1 cellular context compared by ENCODE assay signal in the genomic region with DNA sequence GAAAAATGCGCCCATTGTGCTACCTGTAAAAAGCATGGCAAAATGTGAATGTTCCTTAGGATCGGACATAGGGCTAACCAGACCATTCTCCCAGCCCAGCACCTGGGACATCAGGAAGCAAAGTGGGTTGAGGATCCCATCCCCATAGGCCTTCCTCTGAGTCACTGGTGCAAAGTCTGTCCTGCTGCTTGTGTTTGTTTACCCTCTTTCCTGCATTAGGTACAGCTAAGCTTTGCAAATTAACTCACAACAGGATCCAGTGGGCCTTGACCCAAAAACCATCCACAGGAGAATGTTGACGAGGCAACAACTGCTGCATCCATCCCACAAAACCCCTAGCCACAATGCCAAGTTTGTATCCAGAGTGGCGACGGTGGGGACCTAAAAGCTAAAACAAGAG.
TF ChIP-seq lines count a peak whose summit lies in the region.

No MANE protein-coding gene starts in this region.

TF ChIP-seq in HepG2, 621 proteins besides CTCF, POLR2A, EP300 and RAD21 (continued from another document and continues in another):
- TF ChIP-seq MEIS1 (CRISPR knock-in tag; IDR thresholded peaks at IDR 0.05; ENCODE audit: borderline replicate concordance) (no peak), SOX5 (CRISPR knock-in tag; IDR thresholded peaks at IDR 0.05; ENCODE audit: borderline replicate concordance) (peak; percentile 26; the same call in 1 of the 2 replicates), SALL2 (CRISPR knock-in tag; IDR thresholded peaks at IDR 0.05) (no peak), ZSCAN25 (CRISPR knock-in tag; IDR thresholded peaks at IDR 0.05) (no peak), SP5 (CRISPR knock-in tag; IDR thresholded peaks at IDR 0.05; ENCODE audit: borderline replicate concordance, low read depth) (no peak), MIER3 (CRISPR knock-in tag; IDR thresholded peaks at IDR 0.05; ENCODE audit: borderline replicate concordance) (no peak), ZNF317 (CRISPR knock-in tag; IDR thresholded peaks at IDR 0.05) (no peak), ZKSCAN8 (CRISPR knock-in tag; IDR thresholded peaks at IDR 0.05; ENCODE audit: borderline replicate concordance) (no peak), PHB2 (IDR thresholded peaks at IDR 0.05; ENCODE audit: partially characterized antibody) (no peak), ZSCAN21 (CRISPR knock-in tag; IDR thresholded peaks at IDR 0.05; ENCODE audit: borderline replicate concordance) (no peak), PAF1 (CRISPR knock-in tag; IDR thresholded peaks at IDR 0.05) (no peak), LCORL (IDR thresholded peaks at IDR 0.05) (peak; percentile 73), LCORL (CRISPR knock-in tag; IDR thresholded peaks at IDR 0.05) (peak; percentile 75; the same call in 1 of the 2 replicates), ZNF44 (CRISPR knock-in tag; IDR thresholded peaks at IDR 0.05) (no peak), MLLT10 (CRISPR knock-in tag; IDR thresholded peaks at IDR 0.05) (no peak), MZF1 (CRISPR knock-in tag; IDR thresholded peaks at IDR 0.05; ENCODE audit: borderline replicate concordance) (no peak), GABPB1 (CRISPR knock-in tag; IDR thresholded peaks at IDR 0.05) (peak; percentile 34; the same call in 1 of the 2 replicates), NR3C1 (CRISPR knock-in tag; IDR thresholded peaks at IDR 0.05) (no peak), ELF3 (CRISPR knock-in tag; IDR thresholded peaks at IDR 0.05) (peak; percentile 84), ETV5 (CRISPR knock-in tag; IDR thresholded peaks at IDR 0.05; ENCODE audit: borderline replicate concordance) (peak; percentile 51; the same call in 1 of the 2 replicates), FOXJ3 (CRISPR knock-in tag; IDR thresholded peaks at IDR 0.05; ENCODE audit: borderline replicate concordance) (no peak), FOXO1 (CRISPR knock-in tag; IDR thresholded peaks at IDR 0.05) (peak; percentile 43; the same call in 1 of the 2 replicates), RNF2 (conservative IDR thresholded peaks at IDR 0.05; ENCODE audit: low read depth) (0 out of 2 replicates have a peak, but pooled peaks have one; percentile 35), NFATC3 (CRISPR knock-in tag; IDR thresholded peaks at IDR 0.05) (no peak), HNF4A (CRISPR knock-in tag; IDR thresholded peaks at IDR 0.05) (peak; percentile 45; the same call in 1 of the 2 replicates), SALL1 (CRISPR knock-in tag; IDR thresholded peaks at IDR 0.05) (0 out of 2 replicates have a peak, but pooled peaks have one; percentile 14), TEAD3 (CRISPR knock-in tag; optimal IDR thresholded peaks at IDR 0.05; ENCODE audit: borderline replicate concordance) (peak; percentile 21), THYN1 (CRISPR knock-in tag; IDR thresholded peaks at IDR 0.05; ENCODE audit: borderline replicate concordance, low read depth) (no peak), JUND (CRISPR knock-in tag; IDR thresholded peaks at IDR 0.05) (peak; percentile 70), ZNF274 (CRISPR knock-in tag; IDR thresholded peaks at IDR 0.05) (no peak), ZNF558 (CRISPR knock-in tag; IDR thresholded peaks at IDR 0.05; ENCODE audit: borderline replicate concordance) (no peak), IKZF1 (IDR thresholded peaks at IDR 0.05) (no peak), ZNF605 (CRISPR knock-in tag; IDR thresholded peaks at IDR 0.05) (no peak), PTBP1 (IDR thresholded peaks at IDR 0.05; ENCODE audit: low read depth, low read length, poor library complexity, severe bottlenecking) (no peak), ZNF543 (CRISPR knock-in tag; IDR thresholded peaks at IDR 0.05) (no peak), RORA (CRISPR knock-in tag; IDR thresholded peaks at IDR 0.05) (no peak), ZNF720 (CRISPR knock-in tag; IDR thresholded peaks at IDR 0.05) (no peak), TGIF2 (CRISPR knock-in tag; IDR thresholded peaks at IDR 0.05) (no peak), HOXA7 (CRISPR knock-in tag; IDR thresholded peaks at IDR 0.05) (no peak)
- TF ChIP-seq, protein P1, sequence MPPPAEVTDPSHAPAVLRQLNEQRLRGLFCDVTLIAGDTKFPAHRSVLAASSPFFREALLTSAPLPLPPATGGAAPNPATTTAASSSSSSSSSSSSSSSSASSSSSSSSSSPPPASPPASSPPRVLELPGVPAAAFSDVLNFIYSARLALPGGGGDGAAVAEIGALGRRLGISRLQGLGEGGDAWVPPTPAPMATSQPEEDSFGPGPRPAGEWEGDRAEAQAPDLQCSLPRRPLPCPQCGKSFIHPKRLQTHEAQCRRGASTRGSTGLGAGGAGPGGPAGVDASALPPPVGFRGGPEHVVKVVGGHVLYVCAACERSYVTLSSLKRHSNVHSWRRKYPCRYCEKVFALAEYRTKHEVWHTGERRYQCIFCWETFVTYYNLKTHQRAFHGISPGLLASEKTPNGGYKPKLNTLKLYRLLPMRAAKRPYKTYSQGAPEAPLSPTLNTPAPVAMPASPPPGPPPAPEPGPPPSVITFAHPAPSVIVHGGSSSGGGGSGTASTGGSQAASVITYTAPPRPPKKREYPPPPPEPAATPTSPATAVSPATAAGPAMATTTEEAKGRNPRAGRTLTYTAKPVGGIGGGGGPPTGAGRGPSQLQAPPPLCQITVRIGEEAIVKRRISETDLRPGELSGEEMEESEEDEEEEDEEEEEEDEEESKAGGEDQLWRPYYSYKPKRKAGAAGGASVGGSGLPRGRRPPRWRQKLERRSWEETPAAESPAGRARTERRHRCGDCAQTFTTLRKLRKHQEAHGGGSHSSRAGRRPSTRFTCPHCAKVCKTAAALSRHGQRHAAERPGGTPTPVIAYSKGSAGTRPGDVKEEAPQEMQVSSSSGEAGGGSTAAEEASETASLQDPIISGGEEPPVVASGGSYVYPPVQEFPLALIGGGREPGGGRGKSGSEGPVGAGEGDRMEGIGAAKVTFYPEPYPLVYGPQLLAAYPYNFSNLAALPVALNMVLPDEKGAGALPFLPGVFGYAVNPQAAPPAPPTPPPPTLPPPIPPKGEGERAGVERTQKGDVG (CRISPR knock-in tag; IDR thresholded peaks at IDR 0.05; ENCODE audit: borderline replicate concordance), result no peak
- TF ChIP-seq, protein P2, sequence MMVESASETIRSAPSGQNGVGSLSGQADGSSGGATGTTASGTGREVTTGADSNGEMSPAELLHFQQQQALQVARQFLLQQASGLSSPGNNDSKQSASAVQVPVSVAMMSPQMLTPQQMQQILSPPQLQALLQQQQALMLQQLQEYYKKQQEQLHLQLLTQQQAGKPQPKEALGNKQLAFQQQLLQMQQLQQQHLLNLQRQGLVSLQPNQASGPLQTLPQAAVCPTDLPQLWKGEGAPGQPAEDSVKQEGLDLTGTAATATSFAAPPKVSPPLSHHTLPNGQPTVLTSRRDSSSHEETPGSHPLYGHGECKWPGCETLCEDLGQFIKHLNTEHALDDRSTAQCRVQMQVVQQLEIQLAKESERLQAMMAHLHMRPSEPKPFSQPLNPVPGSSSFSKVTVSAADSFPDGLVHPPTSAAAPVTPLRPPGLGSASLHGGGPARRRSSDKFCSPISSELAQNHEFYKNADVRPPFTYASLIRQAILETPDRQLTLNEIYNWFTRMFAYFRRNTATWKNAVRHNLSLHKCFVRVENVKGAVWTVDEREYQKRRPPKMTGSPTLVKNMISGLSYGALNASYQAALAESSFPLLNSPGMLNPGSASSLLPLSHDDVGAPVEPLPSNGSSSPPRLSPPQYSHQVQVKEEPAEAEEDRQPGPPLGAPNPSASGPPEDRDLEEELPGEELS (CRISPR knock-in tag; IDR thresholded peaks at IDR 0.05), result peak; percentile 52
- TF ChIP-seq, protein P3, sequence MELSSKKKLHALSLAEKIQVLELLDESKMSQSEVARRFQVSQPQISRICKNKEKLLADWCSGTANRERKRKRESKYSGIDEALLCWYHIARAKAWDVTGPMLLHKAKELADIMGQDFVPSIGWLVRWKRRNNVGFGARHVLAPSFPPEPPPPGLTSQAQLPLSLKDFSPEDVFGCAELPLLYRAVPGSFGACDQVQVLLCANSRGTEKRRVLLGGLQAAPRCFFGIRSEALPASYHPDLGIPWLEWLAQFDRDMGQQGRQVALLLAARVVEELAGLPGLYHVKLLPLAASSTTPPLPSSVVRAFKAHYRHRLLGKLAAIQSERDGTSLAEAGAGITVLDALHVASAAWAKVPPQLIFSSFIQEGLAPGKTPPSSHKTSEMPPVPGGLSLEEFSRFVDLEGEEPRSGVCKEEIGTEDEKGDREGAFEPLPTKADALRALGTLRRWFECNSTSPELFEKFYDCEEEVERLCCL (CRISPR knock-in tag; IDR thresholded peaks at IDR 0.05; ENCODE audit: borderline replicate concordance), result no peak
- TF ChIP-seq, protein P4, sequence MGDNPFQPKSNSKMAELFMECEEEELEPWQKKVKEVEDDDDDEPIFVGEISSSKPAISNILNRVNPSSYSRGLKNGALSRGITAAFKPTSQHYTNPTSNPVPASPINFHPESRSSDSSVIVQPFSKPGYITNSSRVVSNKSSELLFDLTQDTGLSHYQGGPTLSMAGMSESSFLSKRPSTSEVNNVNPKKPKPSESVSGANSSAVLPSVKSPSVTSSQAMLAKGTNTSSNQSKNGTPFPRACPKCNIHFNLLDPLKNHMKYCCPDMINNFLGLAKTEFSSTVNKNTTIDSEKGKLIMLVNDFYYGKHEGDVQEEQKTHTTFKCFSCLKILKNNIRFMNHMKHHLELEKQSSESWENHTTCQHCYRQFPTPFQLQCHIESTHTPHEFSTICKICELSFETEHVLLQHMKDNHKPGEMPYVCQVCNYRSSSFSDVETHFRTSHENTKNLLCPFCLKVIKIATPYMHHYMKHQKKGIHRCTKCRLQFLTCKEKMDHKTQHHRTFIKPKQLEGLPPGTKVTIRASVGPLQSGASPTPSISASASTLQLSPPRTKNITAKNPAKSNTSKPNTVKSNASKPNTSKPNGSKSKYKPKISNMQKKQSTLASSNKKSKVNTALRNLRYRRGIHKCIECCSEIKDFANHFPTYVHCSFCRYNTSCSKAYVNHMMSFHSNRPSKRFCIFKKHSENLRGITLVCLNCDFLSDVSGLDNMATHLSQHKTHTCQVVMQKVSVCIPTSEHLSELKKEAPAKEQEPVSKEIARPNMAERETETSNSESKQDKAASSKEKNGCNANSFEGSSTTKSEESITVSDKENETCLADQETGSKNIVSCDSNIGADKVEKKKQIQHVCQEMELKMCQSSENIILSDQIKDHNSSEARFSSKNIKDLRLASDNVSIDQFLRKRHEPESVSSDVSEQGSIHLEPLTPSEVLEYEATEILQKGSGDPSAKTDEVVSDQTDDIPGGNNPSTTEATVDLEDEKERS (CRISPR knock-in tag; IDR thresholded peaks at IDR 0.05), result no peak
- TF ChIP-seq, protein P5, sequence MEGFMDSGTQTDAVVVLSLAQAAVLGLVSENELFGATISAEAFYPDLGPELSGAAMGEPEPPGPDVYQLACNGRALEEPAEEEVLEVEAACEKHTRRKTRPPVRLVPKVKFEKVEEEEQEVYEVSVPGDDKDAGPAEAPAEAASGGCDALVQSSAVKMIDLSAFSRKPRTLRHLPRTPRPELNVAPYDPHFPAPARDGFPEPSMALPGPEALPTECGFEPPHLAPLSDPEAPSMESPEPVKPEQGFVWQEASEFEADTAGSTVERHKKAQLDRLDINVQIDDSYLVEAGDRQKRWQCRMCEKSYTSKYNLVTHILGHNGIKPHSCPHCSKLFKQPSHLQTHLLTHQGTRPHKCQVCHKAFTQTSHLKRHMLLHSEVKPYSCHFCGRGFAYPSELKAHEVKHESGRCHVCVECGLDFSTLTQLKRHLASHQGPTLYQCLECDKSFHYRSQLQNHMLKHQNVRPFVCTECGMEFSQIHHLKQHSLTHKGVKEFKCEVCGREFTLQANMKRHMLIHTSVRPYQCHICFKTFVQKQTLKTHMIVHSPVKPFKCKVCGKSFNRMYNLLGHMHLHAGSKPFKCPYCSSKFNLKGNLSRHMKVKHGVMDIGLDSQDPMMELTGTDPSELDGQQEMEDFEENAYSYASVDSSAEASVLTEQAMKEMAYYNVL (CRISPR knock-in tag; IDR thresholded peaks at IDR 0.05; ENCODE audit: borderline replicate concordance), result no peak
- TF ChIP-seq, protein P6, sequence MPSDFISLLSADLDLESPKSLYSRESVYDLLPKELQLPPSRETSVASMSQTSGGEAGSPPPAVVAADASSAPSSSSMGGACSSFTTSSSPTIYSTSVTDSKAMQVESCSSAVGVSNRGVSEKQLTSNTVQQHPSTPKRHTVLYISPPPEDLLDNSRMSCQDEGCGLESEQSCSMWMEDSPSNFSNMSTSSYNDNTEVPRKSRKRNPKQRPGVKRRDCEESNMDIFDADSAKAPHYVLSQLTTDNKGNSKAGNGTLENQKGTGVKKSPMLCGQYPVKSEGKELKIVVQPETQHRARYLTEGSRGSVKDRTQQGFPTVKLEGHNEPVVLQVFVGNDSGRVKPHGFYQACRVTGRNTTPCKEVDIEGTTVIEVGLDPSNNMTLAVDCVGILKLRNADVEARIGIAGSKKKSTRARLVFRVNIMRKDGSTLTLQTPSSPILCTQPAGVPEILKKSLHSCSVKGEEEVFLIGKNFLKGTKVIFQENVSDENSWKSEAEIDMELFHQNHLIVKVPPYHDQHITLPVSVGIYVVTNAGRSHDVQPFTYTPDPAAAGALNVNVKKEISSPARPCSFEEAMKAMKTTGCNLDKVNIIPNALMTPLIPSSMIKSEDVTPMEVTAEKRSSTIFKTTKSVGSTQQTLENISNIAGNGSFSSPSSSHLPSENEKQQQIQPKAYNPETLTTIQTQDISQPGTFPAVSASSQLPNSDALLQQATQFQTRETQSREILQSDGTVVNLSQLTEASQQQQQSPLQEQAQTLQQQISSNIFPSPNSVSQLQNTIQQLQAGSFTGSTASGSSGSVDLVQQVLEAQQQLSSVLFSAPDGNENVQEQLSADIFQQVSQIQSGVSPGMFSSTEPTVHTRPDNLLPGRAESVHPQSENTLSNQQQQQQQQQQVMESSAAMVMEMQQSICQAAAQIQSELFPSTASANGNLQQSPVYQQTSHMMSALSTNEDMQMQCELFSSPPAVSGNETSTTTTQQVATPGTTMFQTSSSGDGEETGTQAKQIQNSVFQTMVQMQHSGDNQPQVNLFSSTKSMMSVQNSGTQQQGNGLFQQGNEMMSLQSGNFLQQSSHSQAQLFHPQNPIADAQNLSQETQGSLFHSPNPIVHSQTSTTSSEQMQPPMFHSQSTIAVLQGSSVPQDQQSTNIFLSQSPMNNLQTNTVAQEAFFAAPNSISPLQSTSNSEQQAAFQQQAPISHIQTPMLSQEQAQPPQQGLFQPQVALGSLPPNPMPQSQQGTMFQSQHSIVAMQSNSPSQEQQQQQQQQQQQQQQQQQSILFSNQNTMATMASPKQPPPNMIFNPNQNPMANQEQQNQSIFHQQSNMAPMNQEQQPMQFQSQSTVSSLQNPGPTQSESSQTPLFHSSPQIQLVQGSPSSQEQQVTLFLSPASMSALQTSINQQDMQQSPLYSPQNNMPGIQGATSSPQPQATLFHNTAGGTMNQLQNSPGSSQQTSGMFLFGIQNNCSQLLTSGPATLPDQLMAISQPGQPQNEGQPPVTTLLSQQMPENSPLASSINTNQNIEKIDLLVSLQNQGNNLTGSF (CRISPR knock-in tag; IDR thresholded peaks at IDR 0.05), result no peak
